Comparison of ENCODE assay signal across 26 cellular contexts in the genomic region with DNA sequence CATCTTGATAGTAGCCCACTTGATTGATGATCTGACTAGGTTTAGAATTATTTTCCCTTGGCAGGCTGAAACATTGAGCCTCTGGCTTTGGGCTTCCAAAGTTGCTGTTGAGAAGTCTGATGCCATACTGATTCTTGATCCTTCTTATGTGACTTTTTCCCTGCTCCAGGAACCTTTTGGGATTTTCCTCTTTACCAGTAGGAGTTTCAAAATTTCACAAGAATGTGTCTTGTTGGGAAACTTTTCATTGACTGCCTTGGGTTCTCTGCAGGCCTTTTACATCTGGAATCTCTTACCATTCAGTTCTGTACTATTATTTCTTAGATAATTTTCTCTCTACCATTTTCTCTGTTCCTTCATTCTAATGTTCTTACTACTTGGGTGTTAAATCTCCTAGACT. TPM values are rescaled to one million over a fixed set of nuclear protein-coding genes. Genes with fewer than 3 reads are reported as not detected.
"Had no signal": no experiment of that assay in that cellular context is flagged by ENCODE, and none has a peak within 500 bp of the region (broad histone marks: within the 10 kb centered on the region; RNA-seq: fewer than 3 reads in every experiment).

No MANE protein-coding gene starts in this region.

- H3K9me3 ChIP-seq: ovary, prostate gland, testis, thyroid gland, vagina had no signal

- H3K4me1 Mint-ChIP-seq: immature natural killer cell; natural killer cell; stimulated activated naive B cell treated with anti-CD40 and anti-IgM and Interleukin-4, amounts not matched to agents 10 μg/mL and 1 μg/mL and 100 μg/mL, for 72 hours had no signal

- H3K27ac Mint-ChIP-seq: immature natural killer cell; mesothelial cell of epicardium; natural killer cell; stimulated activated naive B cell treated with anti-CD40 and anti-IgM and Interleukin-4, amounts not matched to agents 10 μg/mL and 1 μg/mL and 100 μg/mL, for 72 hours had no signal

- DNase-seq: hypothalamus; immature natural killer cell; islet precursor cell; left ventricle myocardium inferior; mesendoderm; naive B cell; natural killer cell; ovary; retina; right cardiac atrium; stimulated activated CD4-positive, alpha-beta T cell treated with anti-CD3 and anti-CD28 coated beads, Interleukin-12 subunit alpha, Interleukin-12 subunit beta, amount 100 ng/mL, for 4 hours; stimulated activated CD4-positive, alpha-beta T cell treated with anti-CD3 and anti-CD28 coated beads, Interleukin-15, amount 100 ng/mL, for 24 hours; stimulated activated CD4-positive, alpha-beta T cell treated with anti-CD3 and anti-CD28 coated beads, Interleukin-2, amount 100 ng/mL, for 24 hours; stimulated activated CD4-positive, alpha-beta T cell treated with anti-CD3 and anti-CD28 coated beads, Interleukin-4, amount 100 ng/mL, for 1 hour; stimulated activated naive B cell treated with anti-CD40 and anti-IgM and Interleukin-4, amounts not matched to agents 10 μg/mL and 1 μg/mL and 100 μg/mL, for 72 hours; stimulated activated naive CD8-positive, alpha-beta T cell treated with anti-CD3 and anti-CD28 coated beads, Interleukin-15, Interleukin-2, amounts not matched to agents 100 U/mL and 50 U/mL, for 24 hours; stomach; testis; thyroid gland; transverse colon; upper lobe of left lung had no signal

- H3K27me3 ChIP-seq: ovary, testis, thyroid gland, upper lobe of left lung, vagina had no signal

- H3K4me3 ChIP-seq: left ventricle myocardium inferior, lung, ovary, prostate gland, skin epidermis, stomach, testis, thyroid gland, transverse colon, upper lobe of left lung, vagina had no signal

- H3K36me3 Mint-ChIP-seq: immature natural killer cell; natural killer cell; stimulated activated naive B cell treated with anti-CD40 and anti-IgM and Interleukin-4, amounts not matched to agents 10 μg/mL and 1 μg/mL and 100 μg/mL, for 72 hours had no signal

- H3K27ac ChIP-seq: left ventricle myocardium inferior, ovary, prostate gland, skin epidermis, stomach, testis, thyroid gland, transverse colon, upper lobe of left lung, vagina had no signal

- H3K4me1 ChIP-seq: prostate gland had no signal

- H3K36me3 ChIP-seq: left ventricle myocardium inferior, ovary, prostate gland, stomach, thyroid gland, transverse colon, upper lobe of left lung, vagina had no signal

- H3K9me3 Mint-ChIP-seq: natural killer cell had no signal

- H3K4me3 Mint-ChIP-seq: immature natural killer cell; mesothelial cell of epicardium; naive B cell; natural killer cell; stimulated activated naive B cell treated with anti-CD40 and anti-IgM and Interleukin-4, amounts not matched to agents 10 μg/mL and 1 μg/mL and 100 μg/mL, for 72 hours had no signal

RNA-seq across cellular contexts. Expression of gene STC2, which starts 20.0 kb away (rescaled TPM):
- total RNA-seq: natural killer cell had no signal
- polyA plus RNA-seq: immature natural killer cell had no signal
